30 cellular contexts compared by ENCODE assay signal in genomic region chr5:24909210-24909609, GRCh38.
"Had no signal": no experiment of that assay in that cellular context is flagged by ENCODE, and none has a peak within 500 bp of the region (broad histone marks: within the 10 kb centered on the region; RNA-seq: fewer than 3 reads in every experiment).

No MANE protein-coding gene starts in this region.

- H3K9me3 Mint-ChIP-seq: activated CD4-positive, alpha-beta T cell treated with anti-CD3 and anti-CD28 coated beads, Interleukin-2, amount 10 ng/mL, durations not matched to agents 24 days and 14 days; brain; endodermal cell had no signal

- ATAC-seq: activated CD4-positive, alpha-beta T cell treated with anti-CD3 and anti-CD28 coated beads for 36 hours; activated CD8-positive, alpha-beta memory T cell treated with anti-CD3 and anti-CD28 coated beads, Interleukin-2, amount 10 ng/mL, durations not matched to agents 7 days and 5 days; activated CD8-positive, alpha-beta T cell treated with anti-CD3 and anti-CD28 coated beads, Interleukin-2, amount 10 ng/mL, durations not matched to agents 7 days and 5 days; activated naive CD8-positive, alpha-beta T cell treated with anti-CD3 and anti-CD28 coated beads, Interleukin-2, amount 50 U/mL, for 24 hours; esophagus mucosa had no signal

- H3K27ac Mint-ChIP-seq: activated CD4-positive, alpha-beta memory T cell treated with anti-CD3 and anti-CD28 coated beads for 36 hours; activated CD4-positive, alpha-beta T cell treated with anti-CD3 and anti-CD28 coated beads for 36 hours; activated CD4-positive, alpha-beta T cell treated with anti-CD3 and anti-CD28 coated beads, Interleukin-2, amount 10 ng/mL, durations not matched to agents 24 days and 14 days; activated CD8-positive, alpha-beta memory T cell treated with anti-CD3 and anti-CD28 coated beads, Interleukin-2, amount 10 ng/mL, durations not matched to agents 7 days and 5 days; activated CD8-positive, alpha-beta T cell treated with anti-CD3 and anti-CD28 coated beads, Interleukin-2, amount 10 ng/mL, durations not matched to agents 7 days and 5 days; activated naive CD4-positive, alpha-beta T cell treated with anti-CD3 and anti-CD28 coated beads for 36 hours; activated naive CD4-positive, alpha-beta T cell treated with anti-CD3 and anti-CD28 coated beads, Interleukin-2, amount 50 U/mL, for 24 hours; activated naive CD8-positive, alpha-beta T cell treated with anti-CD3 and anti-CD28 coated beads for 36 hours; activated naive CD8-positive, alpha-beta T cell treated with anti-CD3 and anti-CD28 coated beads, Interleukin-2, amount 50 U/mL, for 24 hours; activated T-helper 1 cell treated with anti-CD3 and anti-CD28 coated beads, Interleukin-12 subunit alpha, Interleukin-12 subunit beta, Interleukin-2, Interleukin-4 antibody, amounts not matched to agents 30 ng/mL and 10 ng/mL and 1 ng/mL, durations not matched to agents 14 hours and 24 hours and 36 hours; activated T-helper 2 cell treated with anti-CD3 and anti-CD28 coated beads, Interferon-gamma antibody, Interleukin-2, Interleukin-4, amounts not matched to agents 10 μg/mL and 5 μg/mL and 100 μg/mL, durations not matched to agents 14 hours and 24 hours and 36 hours; brain; endodermal cell had no signal

- H3K27me3 Mint-ChIP-seq: activated CD4-positive, alpha-beta memory T cell treated with anti-CD3 and anti-CD28 coated beads for 36 hours; activated CD4-positive, alpha-beta T cell treated with anti-CD3 and anti-CD28 coated beads for 36 hours; activated CD4-positive, alpha-beta T cell treated with anti-CD3 and anti-CD28 coated beads, Interleukin-2, amount 10 ng/mL, durations not matched to agents 24 days and 14 days; activated CD8-positive, alpha-beta memory T cell treated with anti-CD3 and anti-CD28 coated beads, Interleukin-2, amount 10 ng/mL, durations not matched to agents 7 days and 5 days; activated naive CD4-positive, alpha-beta T cell treated with anti-CD3 and anti-CD28 coated beads, Interleukin-2, amount 50 U/mL, for 24 hours; activated naive CD8-positive, alpha-beta T cell treated with anti-CD3 and anti-CD28 coated beads for 36 hours; activated naive CD8-positive, alpha-beta T cell treated with anti-CD3 and anti-CD28 coated beads, Interleukin-2, amount 50 U/mL, for 24 hours; brain had no signal

- H3K36me3 Mint-ChIP-seq: activated CD4-positive, alpha-beta memory T cell treated with anti-CD3 and anti-CD28 coated beads for 36 hours; activated CD8-positive, alpha-beta memory T cell treated with anti-CD3 and anti-CD28 coated beads, Interleukin-2, amount 10 ng/mL, durations not matched to agents 7 days and 5 days; activated naive CD4-positive, alpha-beta T cell treated with anti-CD3 and anti-CD28 coated beads, Interleukin-2, amount 50 U/mL, for 24 hours; activated naive CD8-positive, alpha-beta T cell treated with anti-CD3 and anti-CD28 coated beads for 36 hours; brain had no signal

- H3K4me1 Mint-ChIP-seq: activated CD4-positive, alpha-beta T cell treated with anti-CD3 and anti-CD28 coated beads for 36 hours; activated CD4-positive, alpha-beta T cell treated with anti-CD3 and anti-CD28 coated beads, Interleukin-2, amount 10 ng/mL, durations not matched to agents 24 days and 14 days; activated CD8-positive, alpha-beta memory T cell treated with anti-CD3 and anti-CD28 coated beads, Interleukin-2, amount 10 ng/mL, durations not matched to agents 7 days and 5 days; activated naive CD4-positive, alpha-beta T cell treated with anti-CD3 and anti-CD28 coated beads, Interleukin-2, amount 50 U/mL, for 24 hours; activated naive CD8-positive, alpha-beta T cell treated with anti-CD3 and anti-CD28 coated beads for 36 hours; activated naive CD8-positive, alpha-beta T cell treated with anti-CD3 and anti-CD28 coated beads, Interleukin-2, amount 50 U/mL, for 24 hours; brain; endodermal cell had no signal

- H3K4me3 Mint-ChIP-seq: activated CD4-positive, alpha-beta memory T cell treated with anti-CD3 and anti-CD28 coated beads for 36 hours; activated CD4-positive, alpha-beta T cell treated with anti-CD3 and anti-CD28 coated beads for 36 hours; activated CD4-positive, alpha-beta T cell treated with anti-CD3 and anti-CD28 coated beads, Interleukin-2, amount 10 ng/mL, durations not matched to agents 24 days and 14 days; activated CD8-positive, alpha-beta memory T cell treated with anti-CD3 and anti-CD28 coated beads, Interleukin-2, amount 10 ng/mL, durations not matched to agents 7 days and 5 days; activated CD8-positive, alpha-beta T cell treated with anti-CD3 and anti-CD28 coated beads, Interleukin-2, amount 10 ng/mL, durations not matched to agents 7 days and 5 days; activated naive CD4-positive, alpha-beta T cell treated with anti-CD3 and anti-CD28 coated beads for 36 hours; activated naive CD4-positive, alpha-beta T cell treated with anti-CD3 and anti-CD28 coated beads, Interleukin-2, amount 50 U/mL, for 24 hours; activated naive CD8-positive, alpha-beta T cell treated with anti-CD3 and anti-CD28 coated beads for 36 hours; activated naive CD8-positive, alpha-beta T cell treated with anti-CD3 and anti-CD28 coated beads, Interleukin-2, amount 50 U/mL, for 24 hours; activated T-helper 1 cell treated with anti-CD3 and anti-CD28 coated beads, Interleukin-12 subunit alpha, Interleukin-12 subunit beta, Interleukin-2, Interleukin-4 antibody, amounts not matched to agents 30 ng/mL and 10 ng/mL and 1 ng/mL, durations not matched to agents 14 hours and 24 hours and 36 hours; brain; endodermal cell had no signal

- DNase-seq: activated CD4-positive, alpha-beta memory T cell treated with anti-CD3 and anti-CD28 coated beads for 36 hours; activated CD4-positive, alpha-beta T cell treated with anti-CD3 and anti-CD28 coated beads for 36 hours; activated CD4-positive, alpha-beta T cell treated with anti-CD3 and anti-CD28 coated beads, Interleukin-2, amount 10 ng/mL, durations not matched to agents 24 days and 14 days; activated CD4-positive, CD25-positive, alpha-beta regulatory T cell; activated CD4-positive, CD25-positive, alpha-beta regulatory T cell treated with anti-CD3 and anti-CD28 coated beads, Interleukin-2, amount 50 U/mL, for 72 hours; activated CD8-positive, alpha-beta memory T cell treated with anti-CD3 and anti-CD28 coated beads, Interleukin-2, amount 10 ng/mL, durations not matched to agents 7 days and 5 days; activated CD8-positive, alpha-beta memory T cell treated with anti-CD3 and anti-CD28 coated beads, Interleukin-2, amount 50 U/mL, for 4 hours; activated CD8-positive, alpha-beta T cell treated with anti-CD3 and anti-CD28 coated beads, Interleukin-2, amount 10 ng/mL, durations not matched to agents 7 days and 5 days; activated effector memory CD4-positive, alpha-beta T cell treated with anti-CD3 and anti-CD28 coated beads, Interleukin-2, amount 50 U/mL, for 16 hours; activated naive CD4-positive, alpha-beta T cell treated with anti-CD3 and anti-CD28 coated beads for 36 hours; activated naive CD8-positive, alpha-beta T cell treated with anti-CD3 and anti-CD28 coated beads for 36 hours; activated naive CD8-positive, alpha-beta T cell treated with anti-CD3 and anti-CD28 coated beads, Interleukin-2, amount 50 U/mL, for 24 hours; activated T-cell treated with anti-CD3 and anti-CD28 coated beads, Interleukin-2, amount 50 U/mL, for 1 hour; activated T-cell treated with anti-CD3 and anti-CD28 coated beads, Interleukin-2, amount 50 U/mL, for 48 hours; adrenal gland; amygdala; aorta; central memory CD4-positive, alpha-beta T cell; cerebellar nuclear complex; colonic mucosa; effector memory CD4-positive, alpha-beta T cell; endodermal cell; foreskin fibroblast; head of caudate nucleus; hippocampal formation had no signal
